25 cellular contexts compared by ENCODE assay signal in genomic region chr12:12159988-12160387, GRCh38.
A peak's percentile ranks its signal among the peaks of the same experiment; 100 is the strongest.
DNase-seq lines count a peak whose midpoint lies in the region; ATAC-seq and TF ChIP-seq lines count a peak whose summit lies in the region.
"Had no signal": no experiment of that assay in that cellular context is flagged by ENCODE, and none has a peak within 500 bp of the region (broad histone marks: within the 10 kb centered on the region; RNA-seq: fewer than 3 reads in every experiment).

No MANE protein-coding gene starts in this region.

- no peak overlapping the region for H2AFZ ChIP-seq in osteoblast (ENCODE audit: low read length)

- peak overlapping the region; percentile 6 for H3K4me2 ChIP-seq in osteoblast (ENCODE audit: insufficient read depth, low read length)

- H3K4me1 Mint-ChIP-seq in activated T-helper 1 cell treated with anti-CD3 and anti-CD28 coated beads, Interleukin-12 subunit alpha, Interleukin-12 subunit beta, Interleukin-2, Interleukin-4 antibody, amounts not matched to agents 30 ng/mL and 10 ng/mL and 1 ng/mL, durations not matched to agents 14 hours and 24 hours and 36 hours (ENCODE audit: low read depth) = no peaks in the 10 kb centered on the region

- no peak overlapping the region for H3K4me3 ChIP-seq in osteoblast (ENCODE audit: insufficient read depth, low read length)
- H3K4me3 ChIP-seq: lung, prostate gland had no signal

- H3K27ac Mint-ChIP-seq in activated T-helper 1 cell treated with anti-CD3 and anti-CD28 coated beads, Interleukin-12 subunit alpha, Interleukin-12 subunit beta, Interleukin-2, Interleukin-4 antibody, amounts not matched to agents 30 ng/mL and 10 ng/mL and 1 ng/mL, durations not matched to agents 14 hours and 24 hours and 36 hours = no peak overlapping the region
- H3K27ac Mint-ChIP-seq: activated naive CD4-positive, alpha-beta T cell treated with anti-CD3 and anti-CD28 coated beads, Interleukin-2, amount 50 U/mL, for 72 hours; CD8-positive, alpha-beta T cell had no signal

- H3K36me3 Mint-ChIP-seq in activated T-helper 1 cell treated with anti-CD3 and anti-CD28 coated beads, Interleukin-12 subunit alpha, Interleukin-12 subunit beta, Interleukin-2, Interleukin-4 antibody, amounts not matched to agents 30 ng/mL and 10 ng/mL and 1 ng/mL, durations not matched to agents 14 hours and 24 hours and 36 hours (ENCODE audit: low read depth) = no peaks in the 10 kb centered on the region
- H3K36me3 Mint-ChIP-seq: activated naive CD4-positive, alpha-beta T cell treated with anti-CD3 and anti-CD28 coated beads, Interleukin-2, amount 50 U/mL, for 72 hours had no signal

- intact Hi-C loops in activated T-helper 1 cell treated with anti-CD3 and anti-CD28 coated beads, Interleukin-12 subunit alpha, Interleukin-12 subunit beta, Interleukin-2, Interleukin-4 antibody, amounts not matched to agents 30 ng/mL and 10 ng/mL and 1 ng/mL, durations not matched to agents 14 hours and 24 hours and 36 hours (cut with micrococcal nuclease) = no loop called here

- no peak overlapping the region for H3K27ac ChIP-seq in osteoblast (ENCODE audit: low read depth, low read length)
- H3K27ac ChIP-seq: prostate gland had no signal

- no peak for ATAC-seq in GM19463 (IDR thresholded peaks at IDR 0.05; ENCODE audit: unreplicated experiment)
- ATAC-seq: activated naive CD4-positive, alpha-beta T cell treated with anti-CD3 and anti-CD28 coated beads, Interleukin-2, amount 50 U/mL, for 72 hours; CD8-positive, alpha-beta T cell had no signal

- H3K27me3 ChIP-seq in osteoblast (ENCODE audit: insufficient read depth, low read length) = no peaks in the 10 kb centered on the region

- DNase-seq in EL = peak; percentile 31
- DNase-seq in NCI-H226 = peak; percentile 9
- peak; percentile 57 for DNase-seq in dermis blood vessel endothelial cell
- DNase-seq in osteoblast (ENCODE audit: insufficient read length, low spot score, missing footprints) = peak; percentile 76
- DNase-seq in activated T-helper 1 cell treated with anti-CD3 and anti-CD28 coated beads, Interleukin-12 subunit alpha, Interleukin-12 subunit beta, Interleukin-2, Interleukin-4 antibody, amounts not matched to agents 30 ng/mL and 10 ng/mL and 1 ng/mL, durations not matched to agents 14 hours and 24 hours and 36 hours (ENCODE audit: low spot score) = no peak
- no peak for DNase-seq in NCI-H2081 treated with DMSO at 0.1 percent for 48 hours (lab: John Stamatoyannopoulos, UW)
- no peak for DNase-seq in CD1c-positive myeloid dendritic cell (ENCODE audit: extremely low spot score)
- DNase-seq: activated CD4-positive, alpha-beta T cell treated with anti-CD3 and anti-CD28 coated beads, Interleukin-2, amount 50 U/mL, for 1 hour; AML-193; aorta; CD8-positive, alpha-beta T cell; effector CD4-positive, alpha-beta T cell; erythroblast; GDM1; KG1; kidney glomerular epithelial cell; NCI-H187; NCI-H774; T1000; trophoblast cell had no signal

- H3K27me3 Mint-ChIP-seq in activated T-helper 1 cell treated with anti-CD3 and anti-CD28 coated beads, Interleukin-12 subunit alpha, Interleukin-12 subunit beta, Interleukin-2, Interleukin-4 antibody, amounts not matched to agents 30 ng/mL and 10 ng/mL and 1 ng/mL, durations not matched to agents 14 hours and 24 hours and 36 hours (ENCODE audit: insufficient read depth) = peaks cover 27% of the 10 kb centered on the region

- peaks cover 14% of the 10 kb centered on the region for H3K4me1 ChIP-seq in osteoblast (ENCODE audit: insufficient read depth, low read length)

- no peaks in the 10 kb centered on the region for H3K9me3 ChIP-seq in osteoblast (ENCODE audit: low read depth, low read length)
- H3K9me3 ChIP-seq: prostate gland had no signal

- peaks cover 17% of the 10 kb centered on the region for H3K36me3 ChIP-seq in osteoblast (ENCODE audit: insufficient read depth, low read length)
- H3K36me3 ChIP-seq: prostate gland had no signal

- no peak for TF ChIP-seq CTCF in osteoblast (IDR thresholded peaks at IDR 0.05; ENCODE audit: extremely low read depth, low read depth, low read length)

- H3K9me3 Mint-ChIP-seq in activated T-helper 1 cell treated with anti-CD3 and anti-CD28 coated beads, Interleukin-12 subunit alpha, Interleukin-12 subunit beta, Interleukin-2, Interleukin-4 antibody, amounts not matched to agents 30 ng/mL and 10 ng/mL and 1 ng/mL, durations not matched to agents 14 hours and 24 hours and 36 hours = no peaks in the 10 kb centered on the region
- H3K9me3 Mint-ChIP-seq: activated naive CD4-positive, alpha-beta T cell treated with anti-CD3 and anti-CD28 coated beads, Interleukin-2, amount 50 U/mL, for 72 hours; CD8-positive, alpha-beta T cell; neural crest cell had no signal

- H3K79me2 ChIP-seq in osteoblast (ENCODE audit: insufficient read depth, low read length) = no peaks in the 10 kb centered on the region

- peaks cover 5% of the 10 kb centered on the region for H4K20me1 ChIP-seq in osteoblast (ENCODE audit: insufficient read depth, low read length)

- no peak overlapping the region for H3K4me3 Mint-ChIP-seq in activated T-helper 1 cell treated with anti-CD3 and anti-CD28 coated beads, Interleukin-12 subunit alpha, Interleukin-12 subunit beta, Interleukin-2, Interleukin-4 antibody, amounts not matched to agents 30 ng/mL and 10 ng/mL and 1 ng/mL, durations not matched to agents 14 hours and 24 hours and 36 hours
- H3K4me3 Mint-ChIP-seq: CD8-positive, alpha-beta T cell; neural crest cell had no signal

Comparison
In these comparisons a context has a peak if more than half of its experiments do, and no peak if none do; other contexts are left out.
1. DNase-seq: peak in EL (single experiment), NCI-H226 (single experiment), dermis blood vessel endothelial cell (single experiment) and osteoblast (single experiment); none in activated T-helper 1 cell treated with anti-CD3 and anti-CD28 coated beads, Interleukin-12 subunit alpha, Interleukin-12 subunit beta, Interleukin-2, Interleukin-4 antibody, amounts not matched to agents 30 ng/mL and 10 ng/mL and 1 ng/mL, durations not matched to agents 14 hours and 24 hours and 36 hours (single experiment), NCI-H2081 treated with DMSO at 0.1 percent for 48 hours (single experiment) and CD1c-positive myeloid dendritic cell (single experiment).